In genomic region chr7:29365423-29365822, GRCh38 we compare ENCODE assay signal across 29 cellular contexts.
"Had no signal": no experiment of that assay in that cellular context is flagged by ENCODE, and none has a peak within 500 bp of the region (broad histone marks: within the 10 kb centered on the region; RNA-seq: fewer than 3 reads in every experiment).

No MANE protein-coding gene starts in this region.

- H3K4me1 ChIP-seq: ascending aorta had no signal

- H3K27me3 ChIP-seq: ascending aorta, cardiac muscle cell had no signal

- H3K36me3 ChIP-seq: ascending aorta, cardiac muscle cell had no signal

- H3K9me3 ChIP-seq: ascending aorta had no signal

- ATAC-seq: activated CD8-positive, alpha-beta T cell treated with anti-CD3 and anti-CD28 coated beads for 36 hours; activated naive CD8-positive, alpha-beta T cell treated with anti-CD3 and anti-CD28 coated beads, Interleukin-2, amount 50 U/mL, for 24 hours; activated T-cell treated with anti-CD3 and anti-CD28 coated beads, Interleukin-2, amount 50 U/mL, for 4 hours; activated T-cell treated with anti-CD3 and anti-CD28 coated beads, Interleukin-2, amount 50 U/mL, for 72 hours had no signal

- DNase-seq: activated B cell treated with CpG ODN at 0.5 μM for 24 hours; activated CD4-positive, alpha-beta memory T cell treated with anti-CD3 and anti-CD28 coated beads for 36 hours; activated CD4-positive, alpha-beta T cell treated with anti-CD3 and anti-CD28 coated beads for 4 hours; activated CD4-positive, alpha-beta T cell treated with anti-CD3 and anti-CD28 coated beads, Interleukin-2, amount 10 ng/mL, durations not matched to agents 24 days and 14 days; activated CD4-positive, alpha-beta T cell treated with anti-CD3 and anti-CD28 coated beads, Interleukin-2, amount 50 U/mL, for 1 hour; activated CD4-positive, alpha-beta T cell treated with anti-CD3 and anti-CD28 coated beads, Interleukin-2, amount 50 U/mL, for 4 hours; activated CD4-positive, CD25-positive, alpha-beta regulatory T cell treated with anti-CD3 and anti-CD28 coated beads, Interleukin-2, amount 50 U/mL, for 72 hours; activated CD8-positive, alpha-beta memory T cell treated with anti-CD3 and anti-CD28 coated beads, Interleukin-2, amount 50 U/mL, for 4 hours; activated CD8-positive, alpha-beta T cell treated with anti-CD3 and anti-CD28 coated beads for 36 hours; activated effector memory CD4-positive, alpha-beta T cell treated with Interleukin-2 at 50 U/mL for 16 hours; activated gamma-delta T cell; activated naive CD4-positive, alpha-beta T cell treated with anti-CD3 and anti-CD28 coated beads, Interleukin-2, amount 10 ng/mL, durations not matched to agents 7 days and 5 days; activated naive CD4-positive, alpha-beta T cell treated with Interleukin-2 at 50 U/mL for 16 hours; activated naive CD8-positive, alpha-beta T cell treated with anti-CD3 and anti-CD28 coated beads, Interleukin-2, amount 10 ng/mL, durations not matched to agents 7 days and 5 days; activated naive CD8-positive, alpha-beta T cell treated with anti-CD3 and anti-CD28 coated beads, Interleukin-2, amount 50 U/mL, for 24 hours; activated T-cell treated with anti-CD3 and anti-CD28 coated beads for 4 hours; activated T-cell treated with anti-CD3 and anti-CD28 coated beads, Interleukin-2, amount 50 U/mL, for 1 hour; activated T-cell treated with anti-CD3 and anti-CD28 coated beads, Interleukin-2, amount 50 U/mL, for 4 hours; activated T-cell treated with anti-CD3 and anti-CD28 coated beads, Interleukin-2, amount 50 U/mL, for 72 hours; amygdala; anterior cingulate cortex; caudate nucleus; cerebellar nuclear complex; T-helper 1 cell; T-helper 2 cell; T-helper 9 cell had no signal

- FAIRE-seq: TTC549 had no signal

- H3K27ac ChIP-seq: ascending aorta, cardiac muscle cell had no signal

- H3K4me3 ChIP-seq: ascending aorta, cardiac muscle cell had no signal
